ENCODE assay signal across 9 cellular contexts in the genomic region with DNA sequence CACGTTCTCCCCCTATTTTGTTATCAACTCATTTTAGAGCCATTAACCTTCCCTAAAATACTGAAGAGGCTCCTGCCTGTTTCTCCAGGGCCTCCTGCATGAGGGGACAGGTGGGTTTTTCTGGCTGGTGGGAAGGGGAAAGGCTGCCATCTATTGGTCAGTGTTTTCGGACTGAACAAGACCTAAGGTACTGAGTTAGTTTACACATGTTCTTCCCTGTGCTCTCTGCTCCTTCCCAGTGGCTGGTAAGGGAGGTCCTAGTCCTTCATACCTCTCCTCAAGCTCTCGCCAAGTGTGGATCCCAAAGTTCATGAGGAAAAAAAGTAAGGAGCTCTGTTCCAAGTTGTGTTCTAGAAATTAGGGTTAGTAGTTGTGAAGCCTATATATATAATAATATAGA.
A peak's percentile ranks its signal among the peaks of the same experiment; 100 is the strongest.
DNase-seq lines count a peak whose midpoint lies in the region; ATAC-seq and TF ChIP-seq lines count a peak whose summit lies in the region.
"Had no signal": no experiment of that assay in that cellular context is flagged by ENCODE, and none has a peak within 500 bp of the region (broad histone marks: within the 10 kb centered on the region; RNA-seq: fewer than 3 reads in every experiment).

No MANE protein-coding gene starts in this region.

- H3K9me3 ChIP-seq in right atrium auricular region, result no peaks in the 10 kb centered on the region

- no peak overlapping the region for H3K4me3 ChIP-seq in H7 (ENCODE audit: insufficient read depth, low read depth, low read length)
- H3K4me3 ChIP-seq in right atrium auricular region, result no peak overlapping the region

- no peak for ATAC-seq in HG03139 (IDR thresholded peaks at IDR 0.05; ENCODE audit: unreplicated experiment)

- no peaks in the 10 kb centered on the region for H3K4me1 ChIP-seq in right atrium auricular region

- no peaks in the 10 kb centered on the region for H3K27me3 ChIP-seq in H7 (ENCODE audit: control insufficient read depth, insufficient read depth, low read length)
- no peaks in the 10 kb centered on the region for H3K27me3 ChIP-seq in right atrium auricular region

- no peak for TF ChIP-seq CTCF in right atrium auricular region (IDR thresholded peaks at IDR 0.05)

- H3K27ac ChIP-seq in right atrium auricular region (no peak overlapping the region), caudate nucleus (ENCODE audit: low read depth, low read length) (no peak overlapping the region)

- DNase-seq in 8988T, result peak; percentile 6
- peak; percentile 43 for DNase-seq in H7
- DNase-seq in NCI-H226, result peak; percentile 39
- peak; percentile 62 for DNase-seq in ecto neural progenitor cell (ENCODE audit: low spot score)
- DNase-seq in globus pallidus (ENCODE audit: low spot score), result no peak
- DNase-seq in right atrium auricular region (ENCODE audit: low spot score), result no peak
- no peak for DNase-seq in caudate nucleus (lab: John Stamatoyannopoulos, UW)
- DNase-seq: CD4-positive, CD25-positive, alpha-beta regulatory T cell had no signal

- H3K36me3 ChIP-seq in H7 (replicated peaks; ENCODE audit: control insufficient read depth, insufficient read depth, low read length), result no peaks in the 10 kb centered on the region
- no peaks in the 10 kb centered on the region for H3K36me3 ChIP-seq in right atrium auricular region

Comparison
In these comparisons a context has a peak if more than half of its experiments do, and no peak if none do; other contexts are left out.
1. DNase-seq: peak in 8988T (single experiment), H7 (single experiment), NCI-H226 (single experiment) and ecto neural progenitor cell (single experiment); none in globus pallidus (single experiment), right atrium auricular region (single experiment) and caudate nucleus (0 of 61).